Comparison of ENCODE assay signal across 8 cellular contexts in the genomic region with DNA sequence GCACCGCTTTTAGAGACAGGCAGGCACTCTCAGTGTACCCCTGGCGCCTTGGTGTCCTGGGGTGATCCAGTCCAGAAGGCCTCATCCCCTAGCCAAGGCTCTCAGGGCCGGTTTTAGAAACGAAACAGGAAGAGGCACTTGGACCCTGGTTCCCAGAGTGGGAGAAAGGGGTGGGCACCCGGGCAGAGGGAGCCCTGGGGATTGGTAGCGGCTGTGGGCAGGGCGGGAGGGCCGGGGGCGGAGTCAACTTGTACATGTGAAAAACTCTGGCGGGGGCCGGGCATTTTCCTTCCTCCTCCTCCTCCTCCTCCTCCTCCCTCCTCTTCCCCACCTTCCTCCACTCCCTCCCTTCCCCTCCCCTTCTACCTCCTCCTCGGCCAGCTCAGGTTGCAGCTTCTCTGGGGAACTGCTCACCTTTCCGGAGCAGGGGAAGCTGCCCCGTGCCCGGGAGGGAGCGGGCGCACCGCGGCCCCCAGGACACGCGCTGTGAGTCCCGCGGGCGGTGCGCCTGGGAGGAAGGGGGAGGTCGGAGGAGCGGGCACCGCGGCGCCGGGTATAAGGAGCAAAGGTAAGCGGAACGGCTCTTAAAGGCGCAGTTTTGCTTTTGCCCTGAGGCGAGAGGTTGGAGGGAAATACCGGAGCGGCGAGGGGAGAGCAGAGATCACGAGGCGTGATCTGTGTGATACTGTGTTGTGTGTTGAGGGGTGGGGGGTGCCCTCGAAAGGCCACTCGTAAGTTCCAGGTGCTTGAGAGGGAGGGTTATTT. TPM values are rescaled to one million over a fixed set of nuclear protein-coding genes. Genes with fewer than 3 reads are reported as not detected.
A peak's percentile ranks its signal among the peaks of the same experiment; 100 is the strongest.
DNase-seq lines count a peak whose midpoint lies in the region; ATAC-seq lines count a peak whose summit lies in the region.

A gene (plus strand): TSS at position 359 of the 765 bp plus-strand sequence. CDS start 18,499 bp downstream, outside the sequence.

- H3K4me1 Mint-ChIP-seq in activated CD4-positive, alpha-beta T cell treated with anti-CD3 and anti-CD28 coated beads, Interleukin-2, amount 10 ng/mL, durations not matched to agents 7 days and 5 days: peaks cover 14% of the 10 kb centered on the region
- H3K4me1 Mint-ChIP-seq in effector memory CD8-positive, alpha-beta T cell (ENCODE audit: low read depth in 2 of 2): peaks cover 5 to 12% of the 10 kb centered on the region in 2 donors

- peak within 1 kb of the TSS; percentile 65 for H4K8ac ChIP-seq in mesenchymal stem cell (ENCODE audit: low read length)

- H3K4ac ChIP-seq in mesenchymal stem cell (ENCODE audit: low read depth in 1 of 2, low read length in 2 of 2): peak within 1 kb of the TSS; percentile 24 to 34

- H3K18ac ChIP-seq in mesenchymal stem cell (ENCODE audit: low read depth in 1 of 2, low read length in 2 of 2): peak within 1 kb of the TSS; percentile 79 to 89

- no peaks in the 10 kb centered on the region for H3K9me3 Mint-ChIP-seq in activated CD4-positive, alpha-beta T cell treated with anti-CD3 and anti-CD28 coated beads, Interleukin-2, amount 10 ng/mL, durations not matched to agents 7 days and 5 days
- H3K9me3 Mint-ChIP-seq in effector memory CD8-positive, alpha-beta T cell: no peaks in the 10 kb centered on the region

- peak within 1 kb of the TSS; percentile 73 for H3K4me3 Mint-ChIP-seq in activated CD4-positive, alpha-beta T cell treated with anti-CD3 and anti-CD28 coated beads, Interleukin-2, amount 10 ng/mL, durations not matched to agents 7 days and 5 days
- H3K4me3 Mint-ChIP-seq in effector memory CD8-positive, alpha-beta T cell: peak within 1 kb of the TSS; percentile 79 to 90

- H2AK5ac ChIP-seq in mesenchymal stem cell (ENCODE audit: low read length, severe bottlenecking): peak within 1 kb of the TSS; percentile 36

- H3K27me3 Mint-ChIP-seq in activated CD4-positive, alpha-beta T cell treated with anti-CD3 and anti-CD28 coated beads, Interleukin-2, amount 10 ng/mL, durations not matched to agents 7 days and 5 days: peaks cover 11% of the 10 kb centered on the region
- H3K27me3 Mint-ChIP-seq in effector memory CD8-positive, alpha-beta T cell: peaks cover 0 to 16% of the 10 kb centered on the region in 2 donors

- no peak within 1 kb of the TSS for H2BK5ac ChIP-seq in mesenchymal stem cell (ENCODE audit: low read depth, low read length, poor library complexity, severe bottlenecking)

- H4K91ac ChIP-seq in mesenchymal stem cell (ENCODE audit: low read length): peak within 1 kb of the TSS; percentile 59

- no peaks in the 10 kb centered on the region for H3K9me3 ChIP-seq in mesenchymal stem cell (ENCODE audit: control insufficient read depth, low read length)

- H3K36me3 ChIP-seq in mesenchymal stem cell (ENCODE audit: control insufficient read depth in 1 of 2, insufficient read depth in 2 of 2, low read depth in 1 of 2, low read length in 2 of 2): no peaks in the 10 kb centered on the region

- peak within 1 kb of the TSS; percentile 36 for H3K9ac ChIP-seq in mesenchymal stem cell (ENCODE audit: low read length)

- peak; percentile 78 for ATAC-seq in effector memory CD8-positive, alpha-beta T cell (replicated peaks)
- ATAC-seq in HG03460 (IDR thresholded peaks at IDR 0.05; ENCODE audit: unreplicated experiment) (no peak), GM18870 (IDR thresholded peaks at IDR 0.05; ENCODE audit: unreplicated experiment) (no peak)

- peak within 1 kb of the TSS in 1 of 2 experiments; percentile 66 for H3K23ac ChIP-seq in mesenchymal stem cell (ENCODE audit: low read length in 2 of 2)

- H3K27me3 ChIP-seq in mesenchymal stem cell (ENCODE audit: control insufficient read depth in 1 of 2, insufficient read depth in 1 of 2, low read length in 2 of 2): peaks cover 62 to 65% of the 10 kb centered on the region in 2 experiments

- H2BK15ac ChIP-seq in mesenchymal stem cell (ENCODE audit: low read depth, poor library complexity, severe bottlenecking): peak within 1 kb of the TSS; percentile 64

- H3K4me3 ChIP-seq in GM08714 (ENCODE audit: low read length): peak within 1 kb of the TSS; percentile 33
- H3K4me3 ChIP-seq in mesenchymal stem cell (ENCODE audit: insufficient read depth in 1 of 2, low read depth in 1 of 2, low read length in 2 of 2): peak within 1 kb of the TSS; percentile 61 to 69

- CTCF ChIA-PET in activated CD4-positive, alpha-beta T cell treated with anti-CD3 and anti-CD28 coated beads, Interleukin-2, amount 10 ng/mL, durations not matched to agents 7 days and 5 days (lab: Charles Lee): no interaction called here

- DNase-seq in NCI-H2107 treated with DMSO at 0.1 percent for 48 hours (lab: John Stamatoyannopoulos, UW; ENCODE audit: unreplicated experiment) (peak; percentile 75), mesenchymal stem cell (peak; percentile 55)
- DNase-seq in activated CD4-positive, alpha-beta T cell treated with anti-CD3 and anti-CD28 coated beads, Interleukin-2, amount 10 ng/mL, durations not matched to agents 7 days and 5 days: peak; percentile 58
- DNase-seq in effector memory CD8-positive, alpha-beta T cell: peak in 2 of 3 experiments; percentile 20
- peak; percentile 65 for DNase-seq in stimulated activated CD8-positive, alpha-beta memory T cell treated with anti-CD3 and anti-CD28 coated beads, Interleukin-4, amount 100 ng/mL, for 48 hours

- peak within 1 kb of the TSS in 1 of 2 experiments; percentile 22 for H2BK12ac ChIP-seq in mesenchymal stem cell (ENCODE audit: low read length in 2 of 2)

- peak within 1 kb of the TSS; percentile 72 for H2AFZ ChIP-seq in mesenchymal stem cell (ENCODE audit: low read depth, low read length)

- no peaks in the 10 kb centered on the region for H3K36me3 Mint-ChIP-seq in activated CD4-positive, alpha-beta T cell treated with anti-CD3 and anti-CD28 coated beads, Interleukin-2, amount 10 ng/mL, durations not matched to agents 7 days and 5 days (ENCODE audit: low read depth)
- no peaks in the 10 kb centered on the region for H3K36me3 Mint-ChIP-seq in effector memory CD8-positive, alpha-beta T cell (ENCODE audit: insufficient read depth)

- peaks cover 20% of the 10 kb centered on the region for H3K4me1 ChIP-seq in mesenchymal stem cell (ENCODE audit: control insufficient read depth, insufficient read depth, low read depth, low read length)

- no peak within 1 kb of the TSS for H3K27ac ChIP-seq in mesenchymal stem cell (ENCODE audit: low read length, poor library complexity, severe bottlenecking)

- peaks cover 2% of the 10 kb centered on the region for H3K79me1 ChIP-seq in mesenchymal stem cell (replicated peaks; ENCODE audit: low read length, poor library complexity, severe bottlenecking)

- POLR2A ChIA-PET in activated CD4-positive, alpha-beta T cell treated with anti-CD3 and anti-CD28 coated beads, Interleukin-2, amount 10 ng/mL, durations not matched to agents 7 days and 5 days (lab: Charles Lee): no interaction called here

- H3K27ac Mint-ChIP-seq in activated CD4-positive, alpha-beta T cell treated with anti-CD3 and anti-CD28 coated beads, Interleukin-2, amount 10 ng/mL, durations not matched to agents 7 days and 5 days: peak within 1 kb of the TSS; percentile 74
- peak within 1 kb of the TSS; percentile 10 to 90 for H3K27ac Mint-ChIP-seq in effector memory CD8-positive, alpha-beta T cell

- H3K4me2 ChIP-seq in mesenchymal stem cell (ENCODE audit: low read length, poor library complexity, severe bottlenecking): peak within 1 kb of the TSS; percentile 97

- H2BK120ac ChIP-seq in mesenchymal stem cell (ENCODE audit: low read depth, low read length): peak within 1 kb of the TSS; percentile 73

- 2% methylated on average over 32 of the region's 42 CpGs for WGBS in mesenchymal stem cell

- peak within 1 kb of the TSS in 1 of 2 experiments; percentile 95 for H3K14ac ChIP-seq in mesenchymal stem cell (ENCODE audit: low read length in 2 of 2)

RNA-seq across cellular contexts. Expression of the gene that starts here (rescaled TPM):
- 1 to 10 TPM; 2.9 to 3.5 TPM for total RNA-seq in activated CD4-positive, alpha-beta T cell treated with anti-CD3 and anti-CD28 coated beads, Interleukin-2, amount 10 ng/mL, durations not matched to agents 7 days and 5 days
- 7.4 TPM for polyA plus RNA-seq in mesenchymal stem cell (2013, experiment 1 of 2)
- 7.5 TPM for polyA plus RNA-seq in mesenchymal stem cell (2013, experiment 2 of 2)

Comparison
In these comparisons a context has a peak if more than half of its experiments do, and no peak if none do; other contexts are left out.
1. DNase-seq: peak in every context shown above with its lines; median percentile 75 in NCI-H2107 treated with DMSO at 0.1 percent for 48 hours; 65 in stimulated activated CD8-positive, alpha-beta memory T cell treated with anti-CD3 and anti-CD28 coated beads, Interleukin-4, amount 100 ng/mL, for 48 hours; 58 in activated CD4-positive, alpha-beta T cell treated with anti-CD3 and anti-CD28 coated beads, Interleukin-2, amount 10 ng/mL, durations not matched to agents 7 days and 5 days; 55 in mesenchymal stem cell; 20 in effector memory CD8-positive, alpha-beta T cell.